In the genomic region with DNA sequence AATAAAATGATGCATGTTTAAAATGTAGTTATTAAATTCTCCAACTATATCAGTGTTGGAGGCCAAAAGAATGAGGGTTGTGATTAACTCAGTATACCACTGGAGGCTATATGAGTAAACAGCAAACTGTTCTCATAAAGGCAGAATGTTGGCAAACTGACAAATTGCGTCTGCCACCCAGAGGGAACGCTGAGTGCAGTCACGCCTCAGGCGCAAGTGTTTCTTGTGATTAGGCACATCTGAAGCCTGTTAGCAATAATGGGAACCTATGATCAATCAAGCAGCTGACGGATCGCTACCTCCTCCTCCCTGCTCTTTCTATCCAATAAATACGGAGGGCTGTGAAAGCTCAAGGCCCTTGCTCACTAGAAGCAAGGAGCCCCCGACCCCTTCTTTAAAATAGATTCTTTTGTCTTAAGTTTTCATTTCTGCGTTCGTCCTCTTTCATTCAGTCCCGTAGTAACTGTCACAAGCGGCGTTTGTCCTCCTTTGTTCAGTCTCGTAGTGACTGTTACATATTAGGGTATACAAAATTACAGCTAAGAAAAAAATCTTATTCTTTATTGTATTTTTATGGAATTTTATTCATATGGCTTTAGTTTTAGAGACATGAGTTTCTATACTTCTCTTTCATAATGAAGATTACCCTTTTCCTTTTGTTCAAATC, we compare ENCODE assay signal across 8 cellular contexts. TPM values are rescaled to one million over a fixed set of nuclear protein-coding genes. Genes with fewer than 3 reads are reported as not detected.
DNase-seq lines count a peak whose midpoint lies in the region; ATAC-seq and TF ChIP-seq lines count a peak whose summit lies in the region.

No MANE protein-coding gene starts in this region.

- no peak overlapping the region for H4K91ac ChIP-seq in trophoblast cell (ENCODE audit: low read depth, low read length)

- H3K27me3 ChIP-seq in trophoblast cell (ENCODE audit: insufficient read depth, low read length): no peaks in the 10 kb centered on the region
- no peaks in the 10 kb centered on the region for H3K27me3 ChIP-seq in esophagus muscularis mucosa

- no peak overlapping the region for H3K23ac ChIP-seq in trophoblast cell (ENCODE audit: low read length)

- no peak overlapping the region for H4K8ac ChIP-seq in trophoblast cell (ENCODE audit: low read depth, low read length)

- H3K27me3 Mint-ChIP-seq in glutamatergic neuron (ENCODE audit: unreplicated experiment): no peaks in the 10 kb centered on the region
- H3K27me3 Mint-ChIP-seq in activated T-cell treated with anti-CD3 and anti-CD28 coated beads, Interleukin-2, amount 50 U/mL, for 4 hours (ENCODE audit: low read depth): peaks cover 8% of the 10 kb centered on the region

- H3K27ac ChIP-seq in trophoblast cell (ENCODE audit: low read depth, low read length) (no peak overlapping the region), esophagus muscularis mucosa (replicated peaks in 1 of 4) (no peak overlapping the region)

- H3K79me1 ChIP-seq in trophoblast cell (ENCODE audit: low read length): no peaks in the 10 kb centered on the region

- no peaks in the 10 kb centered on the region for H3K9me3 Mint-ChIP-seq in glutamatergic neuron (ENCODE audit: unreplicated experiment)
- H3K9me3 Mint-ChIP-seq in activated T-cell treated with anti-CD3 and anti-CD28 coated beads, Interleukin-2, amount 50 U/mL, for 4 hours: peaks cover 4% of the 10 kb centered on the region

- H3K4me3 ChIP-seq in trophoblast cell (ENCODE audit: low read depth, low read length) (no peak overlapping the region), esophagus muscularis mucosa (no peak overlapping the region)

- H3K4me3 Mint-ChIP-seq in glutamatergic neuron (ENCODE audit: unreplicated experiment): no peak overlapping the region
- H3K4me3 Mint-ChIP-seq in activated T-cell treated with anti-CD3 and anti-CD28 coated beads, Interleukin-2, amount 50 U/mL, for 4 hours: no peak overlapping the region

- no peak for TF ChIP-seq EP300 in esophagus muscularis mucosa (IDR thresholded peaks at IDR 0.05)

- no peak overlapping the region for H2AK5ac ChIP-seq in trophoblast cell (ENCODE audit: low read length)

- no peak for TF ChIP-seq POLR2A in esophagus muscularis mucosa (IDR thresholded peaks at IDR 0.05; ENCODE audit: low read depth)

- no peak overlapping the region for H3K4ac ChIP-seq in trophoblast cell (ENCODE audit: low read depth, low read length)

- H3K79me2 ChIP-seq in trophoblast cell (ENCODE audit: control insufficient read depth, insufficient read depth, low read length, poor library complexity): no peaks in the 10 kb centered on the region

- DNase-seq in ELF-1 (ENCODE audit: low read depth, low spot score): peak; percentile 48
- DNase-seq in NCI-H460 (ENCODE audit: extremely low read depth, low read depth): peak; percentile 82
- peak; percentile 23 for DNase-seq in epidermal melanocyte (ENCODE audit: insufficient read length, low spot score)
- peak; percentile 87 to 95 for DNase-seq in trophoblast cell
- no peak for DNase-seq in glutamatergic neuron
- no peak for DNase-seq in NK-92 treated with Interleukin-12 subunit alpha and Interleukin-12 subunit beta, amount 100 ng/mL, for 24 hours (lab: John Stamatoyannopoulos, UW)
- DNase-seq in activated T-cell treated with anti-CD3 and anti-CD28 coated beads, Interleukin-2, amount 50 U/mL, for 4 hours: no peak
- no peak for DNase-seq in esophagus muscularis mucosa (ENCODE audit: extremely low spot score)

- no CpG with 5 or more reads among the region's 14 CpGs for WGBS in trophoblast cell (ENCODE audit: extremely low coverage, insufficient coverage, insufficient read length)
- 71% methylated on average over 14 of the region's 14 CpGs for WGBS in esophagus muscularis mucosa

- H3K18ac ChIP-seq in trophoblast cell (ENCODE audit: low read length): no peak overlapping the region

- no peak overlapping the region for H3K9ac ChIP-seq in trophoblast cell (ENCODE audit: low read length)

- TF ChIP-seq CTCF in glutamatergic neuron (IDR thresholded peaks at IDR 0.05; ENCODE audit: partially characterized antibody, unreplicated experiment) (no peak), esophagus muscularis mucosa (IDR thresholded peaks at IDR 0.05) (no peak)

- H3K27ac Mint-ChIP-seq in glutamatergic neuron (ENCODE audit: unreplicated experiment): no peak overlapping the region

- no peak overlapping the region for H2AFZ ChIP-seq in trophoblast cell (ENCODE audit: insufficient read depth, low read length, poor library complexity)

- no peak overlapping the region for H3K4me2 ChIP-seq in trophoblast cell (ENCODE audit: low read length)

- no peaks in the 10 kb centered on the region for H3K4me1 Mint-ChIP-seq in glutamatergic neuron (ENCODE audit: low read depth, unreplicated experiment)
- H3K4me1 Mint-ChIP-seq in activated T-cell treated with anti-CD3 and anti-CD28 coated beads, Interleukin-2, amount 50 U/mL, for 4 hours (ENCODE audit: low read depth): no peaks in the 10 kb centered on the region

- H3K4me1 ChIP-seq in trophoblast cell (ENCODE audit: control insufficient read depth in 1 of 2, insufficient read depth in 2 of 2, low read length in 2 of 2) (no peaks in the 10 kb centered on the region), esophagus muscularis mucosa (peaks cover 5 to 9% (median 6%) of the 10 kb centered on the region in 4 donors)

- peaks cover 4% of the 10 kb centered on the region for H3K36me3 Mint-ChIP-seq in glutamatergic neuron (ENCODE audit: unreplicated experiment)
- no peaks in the 10 kb centered on the region for H3K36me3 Mint-ChIP-seq in activated T-cell treated with anti-CD3 and anti-CD28 coated beads, Interleukin-2, amount 50 U/mL, for 4 hours (ENCODE audit: insufficient read depth)

- no peaks in the 10 kb centered on the region for H3K9me3 ChIP-seq in trophoblast cell (ENCODE audit: insufficient read depth, low read depth, low read length)
- no peaks in the 10 kb centered on the region for H3K9me3 ChIP-seq in esophagus muscularis mucosa

- no peak overlapping the region for H3K14ac ChIP-seq in trophoblast cell (ENCODE audit: low read length)

- no peak overlapping the region for H2BK12ac ChIP-seq in trophoblast cell (ENCODE audit: low read length)

- no peak overlapping the region for H4K12ac ChIP-seq in trophoblast cell (ENCODE audit: low read depth, low read length)

- intact Hi-C loops in esophagus muscularis mucosa (cut with DNase I): no loop called here

- H2BK120ac ChIP-seq in trophoblast cell (ENCODE audit: insufficient read depth, low read length, poor library complexity): no peak overlapping the region

- no peaks in the 10 kb centered on the region for H3K36me3 ChIP-seq in trophoblast cell (ENCODE audit: control insufficient read depth in 1 of 2, insufficient read depth in 2 of 2, low read length in 2 of 2)
- H3K36me3 ChIP-seq in esophagus muscularis mucosa: no peaks in the 10 kb centered on the region

- no peak for ATAC-seq in activated T-cell treated with anti-CD3 and anti-CD28 coated beads, Interleukin-2, amount 50 U/mL, for 4 hours

- no peak overlapping the region for H2BK5ac ChIP-seq in trophoblast cell (ENCODE audit: low read depth, low read length, poor library complexity)

RNA-seq across cellular contexts. Expression of a gene that starts 16.3 kb away (rescaled TPM):
- total RNA-seq in NCI-H460 (2014; rRNA removed; shearing (Covaris generic)): 53.9 and 59.2 TPM in 2 replicates
- polyA plus RNA-seq in NCI-H460 (2014; cell fraction: nucleus; rRNA removed): 14.8 and 19.2 TPM in 2 replicates
- 13.5 and 15.5 TPM in 2 replicates for polyA plus RNA-seq in trophoblast cell (2013)
- total RNA-seq in glutamatergic neuron (ENCODE audit: unreplicated experiment) (38.8 TPM), esophagus muscularis mucosa (10 to 100 TPM; 42.1 to 85.1 (median 49.8) TPM)
- total RNA-seq in activated T-cell treated with anti-CD3 and anti-CD28 coated beads, Interleukin-2, amount 50 U/mL, for 4 hours: 10 to 100 TPM; 35.4 to 40.0 (median 37.2) TPM

Comparison
In these comparisons a context has a peak if more than half of its experiments do, and no peak if none do; other contexts are left out.
1. DNase-seq: peak in ELF-1 (single experiment), NCI-H460 (single experiment), epidermal melanocyte (single experiment) and trophoblast cell (2 of 2); none in glutamatergic neuron (single experiment), NK-92 treated with Interleukin-12 subunit alpha and Interleukin-12 subunit beta, amount 100 ng/mL, for 24 hours (single experiment), activated T-cell treated with anti-CD3 and anti-CD28 coated beads, Interleukin-2, amount 50 U/mL, for 4 hours (single experiment) and esophagus muscularis mucosa (single experiment).